1 cellular context compared by ENCODE assay signal in genomic region chr6:137914530-137915193, GRCh38.
A peak's percentile ranks its signal among the peaks of the same experiment; 100 is the strongest.
TF ChIP-seq lines count a peak whose summit lies in the region.

No MANE protein-coding gene starts in this region.

TF ChIP-seq in K562, 482 proteins besides CTCF, POLR2A, EP300 and RAD21 (continued from another document and continues in another):
- TF ChIP-seq EGR1 (conservative IDR thresholded peaks at IDR 0.05) (no peak), NELFE (IDR thresholded peaks at IDR 0.05; ENCODE audit: insufficient read depth, insufficient read length) (no peak), TBL1XR1 (IDR thresholded peaks at IDR 0.05; ENCODE audit: low read length in 2 of 2) (peak in 1 of 2 experiments; percentile 68; a peak in 1 of 4 replicates), TSC22D4 (tag; IDR thresholded peaks at IDR 0.05) (no peak), PHF20 (IDR thresholded peaks at IDR 0.05; ENCODE audit: partially characterized antibody) (no peak), NCOA1 (IDR thresholded peaks at IDR 0.05; ENCODE audit: low read depth) (peak; percentile 20; the same call in 1 of the 2 replicates), TCF3 (CRISPR knock-in tag; IDR thresholded peaks at IDR 0.05) (peak; percentile 54; the same call in 1 of the 2 replicates), SLC30A9 (CRISPR knock-in tag; IDR thresholded peaks at IDR 0.05) (no peak), ZC3H8 (IDR thresholded peaks at IDR 0.05) (no peak), ZNF584 (CRISPR knock-in tag; IDR thresholded peaks at IDR 0.05; ENCODE audit: low read depth) (peak; percentile 85), CHD4 (IDR thresholded peaks at IDR 0.05; ENCODE audit: insufficient read depth, insufficient replicate concordance, low read depth, low read length, poor library complexity, severe bottlenecking) (no peak), NR1H2 (CRISPR knock-in tag; IDR thresholded peaks at IDR 0.05) (no peak), ZNF551 (CRISPR knock-in tag; IDR thresholded peaks at IDR 0.05) (no peak), SNRNP70 (optimal IDR thresholded peaks at IDR 0.05; ENCODE audit: low read depth, low read length) (no peak), NRF1 (conservative IDR thresholded peaks at IDR 0.05 in 1 of 2, IDR thresholded peaks at IDR 0.05 in 1 of 2) (peak in 1 of 2 experiments; percentile 14; a peak in 1 of 4 replicates), ZNF431 (CRISPR knock-in tag; IDR thresholded peaks at IDR 0.05) (no peak), ZNF263 (CRISPR knock-in tag; IDR thresholded peaks at IDR 0.05; ENCODE audit: borderline replicate concordance) (no peak), ZFP1 (CRISPR knock-in tag; IDR thresholded peaks at IDR 0.05) (no peak), GABPB2 (CRISPR knock-in tag; conservative IDR thresholded peaks at IDR 0.05) (no peak), SMARCA5 (IDR thresholded peaks at IDR 0.05) (no peak), POLR2AphosphoS2 (IDR thresholded peaks at IDR 0.05; ENCODE audit: low read length) (no peak), KLF1 (tag; IDR thresholded peaks at IDR 0.05) (no peak), MEF2A (IDR thresholded peaks at IDR 0.05; ENCODE audit: control insufficient read depth, low read depth, low read length) (no peak), ZNF436 (CRISPR knock-in tag; IDR thresholded peaks at IDR 0.05) (no peak), ZNF280B (CRISPR knock-in tag; IDR thresholded peaks at IDR 0.05) (no peak), ZNF143 (CRISPR knock-in tag; IDR thresholded peaks at IDR 0.05) (no peak), EHMT2 (IDR thresholded peaks at IDR 0.05) (no peak), ZNF324 (CRISPR knock-in tag; IDR thresholded peaks at IDR 0.05) (no peak), ELF1 (tag; IDR thresholded peaks at IDR 0.05) (no peak), PHF8 (IDR thresholded peaks at IDR 0.05; ENCODE audit: borderline replicate concordance, low read length) (no peak), SRSF9 (IDR thresholded peaks at IDR 0.05; ENCODE audit: borderline replicate concordance, low read depth, low read length) (no peak), SFPQ (IDR thresholded peaks at IDR 0.05; ENCODE audit: low read depth, low read length) (no peak), ATF1 (CRISPR knock-in tag; IDR thresholded peaks at IDR 0.05) (no peak), ATF1 (tag; IDR thresholded peaks at IDR 0.05) (peak; percentile 39; the same call in 1 of the 2 replicates), BDP1 (IDR thresholded peaks at IDR 0.05; ENCODE audit: insufficient read depth, insufficient read length) (no peak), ZNF134 (CRISPR knock-in tag; conservative IDR thresholded peaks at IDR 0.05) (no peak; the same call in 1 of the 2 replicates), CCAR2 (IDR thresholded peaks at IDR 0.05; ENCODE audit: low read depth, low read length) (no peak), ZNF217 (CRISPR knock-in tag; IDR thresholded peaks at IDR 0.05) (no peak)
- TF ChIP-seq, protein P1, sequence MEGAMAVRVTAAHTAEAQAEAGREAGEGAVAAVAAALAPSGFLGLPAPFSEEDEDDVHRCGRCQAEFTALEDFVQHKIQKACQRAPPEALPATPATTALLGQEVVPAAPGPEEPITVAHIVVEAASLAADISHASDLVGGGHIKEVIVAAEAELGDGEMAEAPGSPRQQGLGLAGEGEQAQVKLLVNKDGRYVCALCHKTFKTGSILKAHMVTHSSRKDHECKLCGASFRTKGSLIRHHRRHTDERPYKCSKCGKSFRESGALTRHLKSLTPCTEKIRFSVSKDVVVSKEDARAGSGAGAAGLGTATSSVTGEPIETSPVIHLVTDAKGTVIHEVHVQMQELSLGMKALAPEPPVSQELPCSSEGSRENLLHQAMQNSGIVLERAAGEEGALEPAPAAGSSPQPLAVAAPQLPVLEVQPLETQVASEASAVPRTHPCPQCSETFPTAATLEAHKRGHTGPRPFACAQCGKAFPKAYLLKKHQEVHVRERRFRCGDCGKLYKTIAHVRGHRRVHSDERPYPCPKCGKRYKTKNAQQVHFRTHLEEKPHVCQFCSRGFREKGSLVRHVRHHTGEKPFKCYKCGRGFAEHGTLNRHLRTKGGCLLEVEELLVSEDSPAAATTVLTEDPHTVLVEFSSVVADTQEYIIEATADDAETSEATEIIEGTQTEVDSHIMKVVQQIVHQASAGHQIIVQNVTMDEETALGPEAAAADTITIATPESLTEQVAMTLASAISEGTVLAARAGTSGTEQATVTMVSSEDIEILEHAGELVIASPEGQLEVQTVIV (CRISPR knock-in tag; IDR thresholded peaks at IDR 0.05; ENCODE audit: borderline replicate concordance): no peak; the same call in 1 of the 2 replicates
- TF ChIP-seq, protein P2, sequence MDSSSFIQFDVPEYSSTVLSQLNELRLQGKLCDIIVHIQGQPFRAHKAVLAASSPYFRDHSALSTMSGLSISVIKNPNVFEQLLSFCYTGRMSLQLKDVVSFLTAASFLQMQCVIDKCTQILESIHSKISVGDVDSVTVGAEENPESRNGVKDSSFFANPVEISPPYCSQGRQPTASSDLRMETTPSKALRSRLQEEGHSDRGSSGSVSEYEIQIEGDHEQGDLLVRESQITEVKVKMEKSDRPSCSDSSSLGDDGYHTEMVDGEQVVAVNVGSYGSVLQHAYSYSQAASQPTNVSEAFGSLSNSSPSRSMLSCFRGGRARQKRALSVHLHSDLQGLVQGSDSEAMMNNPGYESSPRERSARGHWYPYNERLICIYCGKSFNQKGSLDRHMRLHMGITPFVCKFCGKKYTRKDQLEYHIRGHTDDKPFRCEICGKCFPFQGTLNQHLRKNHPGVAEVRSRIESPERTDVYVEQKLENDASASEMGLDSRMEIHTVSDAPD (CRISPR knock-in tag; IDR thresholded peaks at IDR 0.05): no peak
- TF ChIP-seq, protein P3, sequence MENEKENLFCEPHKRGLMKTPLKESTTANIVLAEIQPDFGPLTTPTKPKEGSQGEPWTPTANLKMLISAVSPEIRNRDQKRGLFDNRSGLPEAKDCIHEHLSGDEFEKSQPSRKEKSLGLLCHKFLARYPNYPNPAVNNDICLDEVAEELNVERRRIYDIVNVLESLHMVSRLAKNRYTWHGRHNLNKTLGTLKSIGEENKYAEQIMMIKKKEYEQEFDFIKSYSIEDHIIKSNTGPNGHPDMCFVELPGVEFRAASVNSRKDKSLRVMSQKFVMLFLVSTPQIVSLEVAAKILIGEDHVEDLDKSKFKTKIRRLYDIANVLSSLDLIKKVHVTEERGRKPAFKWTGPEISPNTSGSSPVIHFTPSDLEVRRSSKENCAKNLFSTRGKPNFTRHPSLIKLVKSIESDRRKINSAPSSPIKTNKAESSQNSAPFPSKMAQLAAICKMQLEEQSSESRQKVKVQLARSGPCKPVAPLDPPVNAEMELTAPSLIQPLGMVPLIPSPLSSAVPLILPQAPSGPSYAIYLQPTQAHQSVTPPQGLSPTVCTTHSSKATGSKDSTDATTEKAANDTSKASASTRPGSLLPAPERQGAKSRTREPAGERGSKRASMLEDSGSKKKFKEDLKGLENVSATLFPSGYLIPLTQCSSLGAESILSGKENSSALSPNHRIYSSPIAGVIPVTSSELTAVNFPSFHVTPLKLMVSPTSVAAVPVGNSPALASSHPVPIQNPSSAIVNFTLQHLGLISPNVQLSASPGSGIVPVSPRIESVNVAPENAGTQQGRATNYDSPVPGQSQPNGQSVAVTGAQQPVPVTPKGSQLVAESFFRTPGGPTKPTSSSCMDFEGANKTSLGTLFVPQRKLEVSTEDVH (IDR thresholded peaks at IDR 0.05; ENCODE audit: low read depth, partially characterized antibody): peak; percentile 42
- TF ChIP-seq, protein P4, sequence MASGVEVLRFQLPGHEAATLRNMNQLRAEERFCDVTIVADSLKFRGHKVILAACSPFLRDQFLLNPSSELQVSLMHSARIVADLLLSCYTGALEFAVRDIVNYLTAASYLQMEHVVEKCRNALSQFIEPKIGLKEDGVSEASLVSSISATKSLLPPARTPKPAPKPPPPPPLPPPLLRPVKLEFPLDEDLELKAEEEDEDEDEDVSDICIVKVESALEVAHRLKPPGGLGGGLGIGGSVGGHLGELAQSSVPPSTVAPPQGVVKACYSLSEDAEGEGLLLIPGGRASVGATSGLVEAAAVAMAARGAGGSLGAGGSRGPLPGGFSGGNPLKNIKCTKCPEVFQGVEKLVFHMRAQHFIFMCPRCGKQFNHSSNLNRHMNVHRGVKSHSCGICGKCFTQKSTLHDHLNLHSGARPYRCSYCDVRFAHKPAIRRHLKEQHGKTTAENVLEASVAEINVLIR (CRISPR knock-in tag; IDR thresholded peaks at IDR 0.05): no peak
- TF ChIP-seq, protein P5, sequence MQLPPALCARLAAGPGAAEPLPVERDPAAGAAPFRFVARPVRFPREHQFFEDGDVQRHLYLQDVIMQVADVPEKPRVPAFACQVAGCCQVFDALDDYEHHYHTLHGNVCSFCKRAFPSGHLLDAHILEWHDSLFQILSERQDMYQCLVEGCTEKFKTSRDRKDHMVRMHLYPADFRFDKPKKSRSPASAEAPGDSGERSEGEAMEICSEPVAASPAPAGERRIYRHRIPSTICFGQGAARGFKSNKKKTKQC (CRISPR knock-in tag; IDR thresholded peaks at IDR 0.05): no peak
- TF ChIP-seq, protein P6, sequence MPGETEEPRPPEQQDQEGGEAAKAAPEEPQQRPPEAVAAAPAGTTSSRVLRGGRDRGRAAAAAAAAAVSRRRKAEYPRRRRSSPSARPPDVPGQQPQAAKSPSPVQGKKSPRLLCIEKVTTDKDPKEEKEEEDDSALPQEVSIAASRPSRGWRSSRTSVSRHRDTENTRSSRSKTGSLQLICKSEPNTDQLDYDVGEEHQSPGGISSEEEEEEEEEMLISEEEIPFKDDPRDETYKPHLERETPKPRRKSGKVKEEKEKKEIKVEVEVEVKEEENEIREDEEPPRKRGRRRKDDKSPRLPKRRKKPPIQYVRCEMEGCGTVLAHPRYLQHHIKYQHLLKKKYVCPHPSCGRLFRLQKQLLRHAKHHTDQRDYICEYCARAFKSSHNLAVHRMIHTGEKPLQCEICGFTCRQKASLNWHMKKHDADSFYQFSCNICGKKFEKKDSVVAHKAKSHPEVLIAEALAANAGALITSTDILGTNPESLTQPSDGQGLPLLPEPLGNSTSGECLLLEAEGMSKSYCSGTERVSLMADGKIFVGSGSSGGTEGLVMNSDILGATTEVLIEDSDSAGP (CRISPR knock-in tag; IDR thresholded peaks at IDR 0.05): no peak
- TF ChIP-seq, protein P7, sequence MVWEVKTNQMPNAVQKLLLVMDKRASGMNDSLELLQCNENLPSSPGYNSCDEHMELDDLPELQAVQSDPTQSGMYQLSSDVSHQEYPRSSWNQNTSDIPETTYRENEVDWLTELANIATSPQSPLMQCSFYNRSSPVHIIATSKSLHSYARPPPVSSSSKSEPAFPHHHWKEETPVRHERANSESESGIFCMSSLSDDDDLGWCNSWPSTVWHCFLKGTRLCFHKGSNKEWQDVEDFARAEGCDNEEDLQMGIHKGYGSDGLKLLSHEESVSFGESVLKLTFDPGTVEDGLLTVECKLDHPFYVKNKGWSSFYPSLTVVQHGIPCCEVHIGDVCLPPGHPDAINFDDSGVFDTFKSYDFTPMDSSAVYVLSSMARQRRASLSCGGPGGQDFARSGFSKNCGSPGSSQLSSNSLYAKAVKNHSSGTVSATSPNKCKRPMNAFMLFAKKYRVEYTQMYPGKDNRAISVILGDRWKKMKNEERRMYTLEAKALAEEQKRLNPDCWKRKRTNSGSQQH (CRISPR knock-in tag; IDR thresholded peaks at IDR 0.05): no peak
